21 cellular contexts compared by ENCODE assay signal in the genomic region with DNA sequence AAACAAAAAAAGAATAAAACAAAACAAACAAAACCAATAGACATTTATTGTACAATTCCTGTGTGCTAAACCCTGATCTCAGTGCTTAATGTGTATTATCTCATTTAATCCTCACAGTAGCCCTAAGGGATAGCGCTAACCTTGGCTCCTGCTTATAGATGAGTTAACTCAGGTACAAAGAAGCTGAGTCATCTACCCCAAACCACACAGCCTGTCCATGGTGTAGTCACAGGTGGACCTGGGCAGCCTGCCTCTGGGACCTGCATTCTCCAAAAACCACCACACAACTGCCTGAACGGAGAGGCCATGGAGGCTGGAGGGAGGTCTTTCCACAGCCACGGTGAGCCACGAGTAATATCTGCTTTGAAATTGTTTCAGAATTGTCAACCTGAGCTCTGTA. TPM values are rescaled to one million over a fixed set of nuclear protein-coding genes. Genes with fewer than 3 reads are reported as not detected.
A peak's percentile ranks its signal among the peaks of the same experiment; 100 is the strongest.
DNase-seq lines count a peak whose midpoint lies in the region; ATAC-seq, FAIRE-seq and TF ChIP-seq lines count a peak whose summit lies in the region.
"Had no signal": no experiment of that assay in that cellular context is flagged by ENCODE, and none has a peak within 500 bp of the region (broad histone marks: within the 10 kb centered on the region; RNA-seq: fewer than 3 reads in every experiment).

No MANE protein-coding gene starts in this region.

- WGBS in HepG2 (ENCODE audit: low lambda C conversion rate): 54% methylated on average over 4 of the region's 4 CpGs
- 79% methylated on average over 3 of the region's 4 CpGs for WGBS in right lobe of liver (ENCODE audit: insufficient coverage, low coverage, low lambda C conversion rate, missing lambda C conversion rate)
- 25% methylated on average over 4 of the region's 4 CpGs for WGBS in mammary epithelial cell (ENCODE audit: low coverage, missing lambda C conversion rate)

- H3K9ac ChIP-seq in HepG2 (ENCODE audit: insufficient read depth, low read depth, low read length) (no peak overlapping the region), mammary epithelial cell (ENCODE audit: insufficient read depth, low read length) (no peak overlapping the region)

- intact Hi-C loops in HepG2 (cut with micrococcal nuclease; ENCODE audit: unreplicated experiment): no loop called here
- intact Hi-C loops in right lobe of liver (cut with DNase I): no loop called here
- intact Hi-C loops in mammary epithelial cell (cut with micrococcal nuclease): no loop called here
- intact Hi-C loops in lower lobe of right lung (cut with DNase I): no loop called here

- no peaks in the 10 kb centered on the region for H3K36me3 ChIP-seq in HepG2 (replicated peaks in 1 of 2; ENCODE audit: control insufficient read depth in 1 of 2, insufficient read depth in 2 of 2, low read length in 2 of 2)
- H3K36me3 ChIP-seq in right lobe of liver: no peaks in the 10 kb centered on the region
- no peaks in the 10 kb centered on the region for H3K36me3 ChIP-seq in mammary epithelial cell (ENCODE audit: insufficient read depth, low read length)
- no peaks in the 10 kb centered on the region for H3K36me3 ChIP-seq in lower lobe of right lung
- H3K36me3 ChIP-seq: HAP-1, MG63 had no signal

- TF ChIP-seq CTCF in HepG2 (CRISPR knock-in tag; IDR thresholded peaks at IDR 0.05): no peak
- no peak for TF ChIP-seq CTCF in right lobe of liver (IDR thresholded peaks at IDR 0.05)
- no peak for TF ChIP-seq CTCF in mammary epithelial cell (conservative IDR thresholded peaks at IDR 0.05 in 1 of 2, IDR thresholded peaks at IDR 0.05 in 1 of 2; ENCODE audit: extremely low read depth in 1 of 2, insufficient read depth in 1 of 2, low read depth in 1 of 2, low read length in 2 of 2)
- TF ChIP-seq CTCF in lower lobe of right lung (IDR thresholded peaks at IDR 0.05): no peak

- H3K4me1 ChIP-seq in HepG2 (ENCODE audit: insufficient read depth, low read length): peaks cover 51% of the 10 kb centered on the region
- H3K4me1 ChIP-seq in right lobe of liver: peaks cover 0 to 16% (median 4%) of the 10 kb centered on the region in 4 donors
- peaks cover 9% of the 10 kb centered on the region for H3K4me1 ChIP-seq in mammary epithelial cell (ENCODE audit: insufficient read depth, low read length)
- peaks cover 4% of the 10 kb centered on the region for H3K4me1 ChIP-seq in lower lobe of right lung

- BruUV-seq in HepG2 (replicated peaks; lab: Mats Ljungman, UMichigan) (no TSS peak), mammary epithelial cell (replicated peaks; lab: Mats Ljungman, UMichigan) (no TSS peak)

- H3K4me2 ChIP-seq in HepG2 (ENCODE audit: low read depth, low read length) (no peak overlapping the region), mammary epithelial cell (ENCODE audit: insufficient read depth, low read depth, low read length) (no peak overlapping the region)
- H3K4me2 ChIP-seq: GM23338 had no signal

- H3K4me3 ChIP-seq in HepG2 (replicated peaks in 1 of 3; ENCODE audit: insufficient read depth in 1 of 3, low read depth in 2 of 3, low read length in 3 of 3) (no peak overlapping the region), right lobe of liver (no peak overlapping the region), mammary epithelial cell (replicated peaks in 1 of 3; ENCODE audit: insufficient read depth in 1 of 3, low read depth in 2 of 3, low read length in 3 of 3) (no peak overlapping the region), lower lobe of right lung (no peak overlapping the region)
- H3K4me3 ChIP-seq: GM23338, HAP-1, MG63, SK-N-MC had no signal

- dilution Hi-C loops in mammary epithelial cell (cut with HindIII; ENCODE audit: low sequenced_read_pairs): no loop called here

- in situ Hi-C loops in HepG2 (cut with HindIII; ENCODE audit: extremely low pct_ligation_motif_present, low pct_unique_long_range_greater_than_20kb): no loop called here
- in situ Hi-C loops in mammary epithelial cell (cut with MboI; ENCODE audit: low sequenced_read_pairs in 2 of 2): loop anchor here in 1 of 2 donors (25.0 kb wide), 1 partner anchor 152 kb away; no protein-coding TSS in a partner anchor
- in situ Hi-C loops in ACHN (cut with HindIII; ENCODE audit: low pct_ligation_motif_present, low pct_unique_long_range_greater_than_20kb, low sequenced_read_pairs): no loop called here

- H3K79me2 ChIP-seq in HepG2 (ENCODE audit: insufficient read depth, low read length): no peaks in the 10 kb centered on the region
- H3K79me2 ChIP-seq in mammary epithelial cell (ENCODE audit: insufficient read depth, low read length): no peaks in the 10 kb centered on the region

- CTCF ChIA-PET in HepG2 (lab: Yijun Ruan, JAX; ENCODE audit: low intra/inter-chr PET ratio, low total read pairs): no interaction called here
- CTCF ChIA-PET in mammary epithelial cell (lab: Charles Lee; ENCODE audit: low non-redundant PET): no interaction called here

- TF ChIP-seq EP300 in HepG2 (IDR thresholded peaks at IDR 0.05; ENCODE audit: low read depth in 2 of 2, low read length in 2 of 2) (no peak), HepG2 (CRISPR knock-in tag; IDR thresholded peaks at IDR 0.05; ENCODE audit: borderline replicate concordance) (no peak)

- H3K27ac ChIP-seq in HepG2 (ENCODE audit: extremely low read length, insufficient read depth, low read length) (no peak overlapping the region), right lobe of liver (no peak overlapping the region), mammary epithelial cell (ENCODE audit: insufficient read depth, low read depth, low read length) (no peak overlapping the region), lower lobe of right lung (no peak overlapping the region)
- H3K27ac ChIP-seq: SK-N-MC had no signal

- no peak for TF ChIP-seq RAD21 in HepG2 (CRISPR knock-in tag; IDR thresholded peaks at IDR 0.05)

- no peak for FAIRE-seq in HepG2 (lab: Jason Lieb, UNC)
- FAIRE-seq: A204.1 had no signal

- TF ChIP-seq POLR2A in HepG2 (IDR thresholded peaks at IDR 0.05; ENCODE audit: insufficient read depth in 1 of 2, low read depth in 2 of 2, low read length in 2 of 2) (no peak), right lobe of liver (IDR thresholded peaks at IDR 0.05) (no peak)

- DNase-seq in HepG2 (ENCODE audit: low spot score) (no peak), right lobe of liver (no peak), mammary epithelial cell (peak; percentile 86), islet precursor cell (peak; percentile 66), AG08395 (ENCODE audit: low spot score) (no peak), lower lobe of right lung (no peak), ACHN (no peak)
- DNase-seq: CD4-positive, CD25-positive, alpha-beta regulatory T cell; COR-L47; DMS79; Karpas-422; MG63; NCI-H1417 treated with DMSO at 0.1 percent for 48 hours; NCI-H187; NCI-H446; NCI-H526; SHP77 treated with DMSO at 0.1 percent for 48 hours had no signal

- H2AFZ ChIP-seq in HepG2 (ENCODE audit: low read length) (no peak overlapping the region), mammary epithelial cell (ENCODE audit: low read depth, low read length) (no peak overlapping the region)

- H3K9me3 ChIP-seq in HepG2 (ENCODE audit: low read length) (no peaks in the 10 kb centered on the region), right lobe of liver (no peaks in the 10 kb centered on the region), mammary epithelial cell (replicated peaks; ENCODE audit: insufficient read depth, low read length) (no peaks in the 10 kb centered on the region), lower lobe of right lung (no peaks in the 10 kb centered on the region)
- H3K9me3 ChIP-seq: HAP-1 had no signal

- H3K27me3 ChIP-seq in HepG2 (ENCODE audit: control insufficient read depth in 1 of 2, insufficient read depth in 2 of 2, low read length in 2 of 2) (0 out of 5 replicates have a peak, but pooled peaks cover 0 to 7% of the 10 kb centered on the region in 2 experiments), right lobe of liver (no peaks in the 10 kb centered on the region), mammary epithelial cell (ENCODE audit: insufficient read depth, low read length) (no peaks in the 10 kb centered on the region), lower lobe of right lung (ENCODE audit: low read depth) (no peaks in the 10 kb centered on the region)
- H3K27me3 ChIP-seq: MG63 had no signal

- no peaks in the 10 kb centered on the region for H4K20me1 ChIP-seq in HepG2 (ENCODE audit: insufficient read depth, low read length)
- H4K20me1 ChIP-seq in mammary epithelial cell (ENCODE audit: insufficient read depth, low read length): no peaks in the 10 kb centered on the region

- POLR2A ChIA-PET in HepG2 (lab: Yijun Ruan, JAX): no interaction called here

- no peak for ATAC-seq in HepG2
- no peak for ATAC-seq in right lobe of liver
- ATAC-seq in lower lobe of right lung: no peak
- ATAC-seq: GM23338 had no signal

RNA-seq across cellular contexts. Expression of a gene that starts 5.5 kb away (rescaled TPM):
- total RNA-seq in HepG2 (2016; rRNA removed; fragmentation: Illumina TruSeq; extraction: Trizol) (11.1 and 27.1 TPM in 2 replicates), right lobe of liver (10 to 100 TPM; 10.7 to 24.3 (median 15.2) TPM), mammary epithelial cell (10 to 100 TPM; 18.7 to 40.9 TPM), lower lobe of right lung (37.9 TPM)
- total RNA-seq in HepG2 (2016; cell fraction: cytosol; rRNA removed; fragmentation: Illumina TruSeq; extraction: Trizol; ENCODE audit: low read depth): 8.6 and 9.6 TPM in 2 replicates
- total RNA-seq in HepG2 (2016; cell fraction: insoluble cytoplasmic fraction; rRNA removed; fragmentation: Illumina TruSeq; extraction: Trizol): 11.8 and 24.4 TPM in 2 replicates
- 21.8 and 24.8 TPM in 2 replicates for total RNA-seq in HepG2 (2016; cell fraction: membrane; rRNA removed; fragmentation: Illumina TruSeq; extraction: Trizol)
- 26.2 and 36.2 TPM in 2 replicates for total RNA-seq in HepG2 (2016; cell fraction: nucleus; rRNA removed; fragmentation: Illumina TruSeq; extraction: Trizol)
- polyA plus RNA-seq in HepG2 (2011; rRNA removed) (24.9 and 26.6 TPM in 2 replicates), mammary epithelial cell (48.0 TPM)
- 16.8 and 20.7 TPM in 2 replicates for polyA plus RNA-seq in HepG2 (2011; cell fraction: cytosol; rRNA removed)
- polyA plus RNA-seq in HepG2 (2011; cell fraction: nucleus; rRNA removed): 31.9 and 38.5 TPM in 2 replicates
- polyA plus RNA-seq in HepG2 (2012): 11.0 and 11.8 TPM in 2 replicates
- polyA plus RNA-seq in HepG2 (2016; cell fraction: cytosol; fragmentation: Illumina TruSeq; extraction: Trizol; ENCODE audit: low read depth): 12.8 and 17.1 TPM in 2 replicates
- polyA plus RNA-seq in HepG2 (2016; cell fraction: insoluble cytoplasmic fraction; fragmentation: Illumina TruSeq; extraction: Trizol; ENCODE audit: low read depth): 18.2 and 20.3 TPM in 2 replicates
- 26.1 and 27.9 TPM in 2 replicates for polyA plus RNA-seq in HepG2 (2016; cell fraction: membrane; fragmentation: Illumina TruSeq; extraction: Trizol; ENCODE audit: low read depth)
- 66.1 and 79.6 TPM in 2 replicates for polyA plus RNA-seq in HepG2 (2016; cell fraction: nucleus; fragmentation: Illumina TruSeq; extraction: Trizol; ENCODE audit: insufficient read depth, low read depth)
- polyA minus RNA-seq in HepG2 (2011; rRNA and poly(A)+ RNA removed; ENCODE audit: low replicate concordance): 97.2 and 431 TPM in 2 replicates
- polyA minus RNA-seq in HepG2 (2011; cell fraction: cytosol; rRNA and poly(A)+ RNA removed): 10.3 and 11.8 TPM in 2 replicates
- polyA minus RNA-seq in HepG2 (2011; cell fraction: nucleus; rRNA and poly(A)+ RNA removed): 22.3 and 29.9 TPM in 2 replicates
- polyA minus RNA-seq in mammary epithelial cell: 86.5 TPM

RNA-seq across cellular contexts. Expression of a gene that starts 29.9 kb away (rescaled TPM):
- 6.5 and 8.7 TPM in 2 replicates for total RNA-seq in HepG2 (2016; rRNA removed; fragmentation: Illumina TruSeq; extraction: Trizol)
- 4.5 and 5.7 TPM in 2 replicates for total RNA-seq in HepG2 (2016; cell fraction: cytosol; rRNA removed; fragmentation: Illumina TruSeq; extraction: Trizol; ENCODE audit: low read depth)
- total RNA-seq in HepG2 (2016; cell fraction: insoluble cytoplasmic fraction; rRNA removed; fragmentation: Illumina TruSeq; extraction: Trizol): 7.8 and 8.1 TPM in 2 replicates
- 6.1 and 7.2 TPM in 2 replicates for total RNA-seq in HepG2 (2016; cell fraction: membrane; rRNA removed; fragmentation: Illumina TruSeq; extraction: Trizol)
- total RNA-seq in HepG2 (2016; cell fraction: nucleus; rRNA removed; fragmentation: Illumina TruSeq; extraction: Trizol): 5.2 and 8.4 TPM in 2 replicates
- polyA plus RNA-seq in HepG2 (2011; rRNA removed): 3.1 and 3.6 TPM in 2 replicates
- polyA plus RNA-seq in HepG2 (2011; cell fraction: cytosol; rRNA removed): 1.9 TPM in 2 replicates
- polyA plus RNA-seq in HepG2 (2011; cell fraction: nucleus; rRNA removed): 5.0 and 6.7 TPM in 2 replicates
- polyA plus RNA-seq in HepG2 (2012): 5.3 and 5.6 TPM in 2 replicates
- polyA plus RNA-seq in HepG2 (2016; cell fraction: cytosol; fragmentation: Illumina TruSeq; extraction: Trizol; ENCODE audit: low read depth): 10.2 and 15.8 TPM in 2 replicates
- polyA plus RNA-seq in HepG2 (2016; cell fraction: insoluble cytoplasmic fraction; fragmentation: Illumina TruSeq; extraction: Trizol; ENCODE audit: low read depth): 13.4 and 15.5 TPM in 2 replicates
- 10.9 and 14.1 TPM in 2 replicates for polyA plus RNA-seq in HepG2 (2016; cell fraction: membrane; fragmentation: Illumina TruSeq; extraction: Trizol; ENCODE audit: low read depth)
- polyA plus RNA-seq in HepG2 (2016; cell fraction: nucleus; fragmentation: Illumina TruSeq; extraction: Trizol; ENCODE audit: insufficient read depth, low read depth): 27.8 and 31.7 TPM in 2 replicates
- polyA minus RNA-seq in HepG2 (2011; rRNA and poly(A)+ RNA removed; ENCODE audit: low replicate concordance): 1.6 and 5.3 TPM in 2 replicates
- 0.20 and 0.62 TPM in 2 replicates for polyA minus RNA-seq in HepG2 (2011; cell fraction: cytosol; rRNA and poly(A)+ RNA removed)
- 4.9 and 5.2 TPM in 2 replicates for polyA minus RNA-seq in HepG2 (2011; cell fraction: nucleus; rRNA and poly(A)+ RNA removed)
- total RNA-seq in right lobe of liver: 1 to 10 TPM; 3.3 to 9.8 (median 6.1) TPM
- total RNA-seq in mammary epithelial cell: 1 to 10 TPM; 1.2 to 5.6 TPM
- 1.9 TPM for polyA plus RNA-seq in mammary epithelial cell
- polyA minus RNA-seq in mammary epithelial cell: 0.78 TPM
- total RNA-seq in lower lobe of right lung: 7.3 TPM

RNA-seq across cellular contexts. Expression of a gene that starts 42.5 kb away (rescaled TPM):
- total RNA-seq in HepG2 (2016; rRNA removed; fragmentation: Illumina TruSeq; extraction: Trizol): 38.1 and 41.2 TPM in 2 replicates
- 1.8 and 3.1 TPM in 2 replicates for total RNA-seq in HepG2 (2016; cell fraction: cytosol; rRNA removed; fragmentation: Illumina TruSeq; extraction: Trizol; ENCODE audit: low read depth)
- 30.7 and 45.0 TPM in 2 replicates for total RNA-seq in HepG2 (2016; cell fraction: insoluble cytoplasmic fraction; rRNA removed; fragmentation: Illumina TruSeq; extraction: Trizol)
- 14.6 and 17.1 TPM in 2 replicates for total RNA-seq in HepG2 (2016; cell fraction: membrane; rRNA removed; fragmentation: Illumina TruSeq; extraction: Trizol)
- total RNA-seq in HepG2 (2016; cell fraction: nucleus; rRNA removed; fragmentation: Illumina TruSeq; extraction: Trizol): 28.2 and 28.4 TPM in 2 replicates
- polyA plus RNA-seq in HepG2 (2011; rRNA removed): 40.0 and 40.3 TPM in 2 replicates
- polyA plus RNA-seq in HepG2 (2011; cell fraction: cytosol; rRNA removed): 19.1 and 23.6 TPM in 2 replicates
- 21.4 and 22.7 TPM in 2 replicates for polyA plus RNA-seq in HepG2 (2011; cell fraction: nucleus; rRNA removed)
- polyA plus RNA-seq in HepG2 (2012): 16.6 and 17.3 TPM in 2 replicates
- polyA plus RNA-seq in HepG2 (2016; cell fraction: cytosol; fragmentation: Illumina TruSeq; extraction: Trizol; ENCODE audit: low read depth): 0.72 and 0.80 TPM in 2 replicates
- 19.0 and 20.2 TPM in 2 replicates for polyA plus RNA-seq in HepG2 (2016; cell fraction: insoluble cytoplasmic fraction; fragmentation: Illumina TruSeq; extraction: Trizol; ENCODE audit: low read depth)
- polyA plus RNA-seq in HepG2 (2016; cell fraction: membrane; fragmentation: Illumina TruSeq; extraction: Trizol; ENCODE audit: low read depth): 4.2 and 4.6 TPM in 2 replicates
- polyA plus RNA-seq in HepG2 (2016; cell fraction: nucleus; fragmentation: Illumina TruSeq; extraction: Trizol; ENCODE audit: insufficient read depth, low read depth): 19.1 and 25.5 TPM in 2 replicates
- 110 and 233 TPM in 2 replicates for polyA minus RNA-seq in HepG2 (2011; rRNA and poly(A)+ RNA removed; ENCODE audit: low replicate concordance)
- 70.9 and 90.9 TPM in 2 replicates for polyA minus RNA-seq in HepG2 (2011; cell fraction: cytosol; rRNA and poly(A)+ RNA removed)
- polyA minus RNA-seq in HepG2 (2011; cell fraction: nucleus; rRNA and poly(A)+ RNA removed): 58.1 and 77.1 TPM in 2 replicates
- total RNA-seq in right lobe of liver: 10 to 100 TPM; 17.7 to 28.3 (median 23.1) TPM
- 100 to 1,000 TPM in 1 of 2 donors, 10 to 100 TPM in 1; 86.6 to 105 TPM for total RNA-seq in mammary epithelial cell
- polyA plus RNA-seq in mammary epithelial cell: 51.5 TPM
- 81.8 TPM for polyA minus RNA-seq in mammary epithelial cell
- total RNA-seq in lower lobe of right lung: 55.3 TPM

Comparison
In these comparisons a context has a peak if more than half of its experiments do, and no peak if none do; other contexts are left out.
1. DNase-seq: peak in mammary epithelial cell (single experiment) and islet precursor cell (single experiment); none in HepG2 (single experiment), right lobe of liver (0 of 3), AG08395 (single experiment), lower lobe of right lung (single experiment) and ACHN (single experiment).